Comparison of ENCODE assay signal across 10 cellular contexts in the genomic region with DNA sequence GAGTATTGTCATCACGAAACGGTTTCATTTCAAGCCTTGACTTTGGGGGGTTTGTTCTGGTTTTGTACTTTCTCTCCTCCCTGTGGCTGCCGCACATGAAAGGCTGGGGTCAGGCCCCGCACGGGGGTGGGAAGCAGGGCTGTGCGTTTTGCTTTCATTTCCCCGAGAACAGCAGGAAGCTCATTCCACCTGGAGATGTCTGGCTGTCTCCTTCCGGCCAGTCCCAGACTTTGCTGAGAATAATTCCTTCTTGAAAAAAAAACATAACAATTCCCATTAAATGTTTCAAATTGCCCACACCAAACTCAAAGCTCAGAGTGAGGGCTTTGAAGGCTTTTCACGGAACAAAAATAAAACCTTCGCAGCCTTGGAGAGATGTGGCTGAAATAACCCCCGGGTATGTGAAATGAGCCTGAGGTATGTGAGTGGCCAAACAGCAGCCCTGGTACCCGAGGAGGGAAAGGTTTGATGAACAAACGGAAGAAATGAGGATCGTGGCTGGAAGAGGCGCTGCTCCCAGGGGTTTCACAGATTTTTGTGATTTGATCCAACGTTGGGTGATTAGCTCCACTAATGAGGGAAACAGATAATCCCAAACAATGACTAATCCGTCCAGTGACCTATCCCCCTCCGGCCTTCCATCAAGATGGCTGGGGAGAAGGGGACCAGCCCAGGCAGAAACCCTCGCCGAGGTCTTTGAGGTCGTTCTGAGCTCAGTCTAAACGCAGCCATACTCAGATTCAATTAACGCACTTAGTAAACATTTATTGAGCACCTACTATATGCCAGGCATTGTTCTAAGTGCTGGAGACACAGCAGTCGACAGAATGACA.
DNase-seq lines count a peak whose midpoint lies in the region; ATAC-seq and TF ChIP-seq lines count a peak whose summit lies in the region.
"Had no signal": no experiment of that assay in that cellular context is flagged by ENCODE, and none has a peak within 500 bp of the region (broad histone marks: within the 10 kb centered on the region; RNA-seq: fewer than 3 reads in every experiment).

No MANE protein-coding gene starts in this region.

- DNase-seq in activated effector memory CD4-positive, alpha-beta T cell treated with anti-CD3 and anti-CD28 coated beads, Interleukin-2, amount 50 U/mL, for 16 hours: peak; percentile 58
- no peak for DNase-seq in activated effector memory CD4-positive, alpha-beta T cell treated with Interleukin-2 at 50 U/mL for 16 hours
- DNase-seq in astrocyte of the hippocampus (ENCODE audit: low read depth, low spot score) (peak; percentile 53), thoracic aorta (ENCODE audit: low spot score) (no peak), SJCRH30 (no peak), DMS114 treated with DMSO at 0.1 percent for 48 hours (lab: John Stamatoyannopoulos, UW; ENCODE audit: unreplicated experiment) (no peak), NCI-H128 (lab: John Stamatoyannopoulos, UW; ENCODE audit: unreplicated experiment) (no peak)

- peaks cover 13 to 26% of the 10 kb centered on the region in 2 donors for H3K4me1 ChIP-seq in muscle layer of duodenum (ENCODE audit: control insufficient read depth in 1 of 2, insufficient read depth in 2 of 2, low read length in 2 of 2)
- peaks cover 25 to 67% of the 10 kb centered on the region in 2 donors for H3K4me1 ChIP-seq in thoracic aorta (ENCODE audit: control insufficient read depth in 1 of 2, low read depth in 2 of 2)
- peaks cover 33% of the 10 kb centered on the region for H3K4me1 ChIP-seq in SJCRH30

- no peak for ATAC-seq in thoracic aorta (ENCODE audit: insufficient number of reproducible peaks, low FRiP score, low read depth)
- ATAC-seq: HCT116 had no signal

- peak overlapping the region; percentile 1 for H3K27ac ChIP-seq in muscle layer of duodenum (ENCODE audit: low read length)
- peak overlapping the region; percentile 82 to 94 for H3K27ac ChIP-seq in thoracic aorta
- no peak overlapping the region for H3K27ac ChIP-seq in SJCRH30

- H3K27me3 ChIP-seq in muscle layer of duodenum (ENCODE audit: low read depth, low read length) (no peaks in the 10 kb centered on the region), thoracic aorta (replicated peaks; ENCODE audit: insufficient read depth) (no peaks in the 10 kb centered on the region), SJCRH30 (peaks cover 6% of the 10 kb centered on the region; the same call in 1 of the 2 replicates)
- H3K27me3 ChIP-seq: Peyer's patch had no signal

- no peak for TF ChIP-seq CTCF in thoracic aorta (IDR thresholded peaks at IDR 0.05)

- H3K9me3 ChIP-seq in muscle layer of duodenum (ENCODE audit: control insufficient read depth in 1 of 2, low read length in 2 of 2) (no peaks in the 10 kb centered on the region), thoracic aorta (no peaks in the 10 kb centered on the region), SJCRH30 (replicated peaks) (no peaks in the 10 kb centered on the region)
- H3K9me3 ChIP-seq: Peyer's patch had no signal

- no peaks in the 10 kb centered on the region for H3K36me3 ChIP-seq in muscle layer of duodenum (ENCODE audit: control insufficient read depth in 1 of 2, insufficient read depth in 2 of 2, low read length in 2 of 2)
- no peaks in the 10 kb centered on the region for H3K36me3 ChIP-seq in thoracic aorta
- no peaks in the 10 kb centered on the region for H3K36me3 ChIP-seq in SJCRH30
- H3K36me3 ChIP-seq: Peyer's patch had no signal

- H3K4me3 ChIP-seq in muscle layer of duodenum (ENCODE audit: low read depth in 1 of 2, low read length in 2 of 2) (peak overlapping the region in 1 of 2 donors; percentile 7), thoracic aorta (no peak overlapping the region), SJCRH30 (no peak overlapping the region)
- H3K4me3 ChIP-seq: Peyer's patch had no signal

Comparison
In these comparisons a context has a peak if more than half of its experiments do, and no peak if none do; other contexts are left out.
1. DNase-seq: peak in activated effector memory CD4-positive, alpha-beta T cell treated with anti-CD3 and anti-CD28 coated beads, Interleukin-2, amount 50 U/mL, for 16 hours (single experiment) and astrocyte of the hippocampus (single experiment); none in activated effector memory CD4-positive, alpha-beta T cell treated with Interleukin-2 at 50 U/mL for 16 hours (single experiment), thoracic aorta (single experiment), SJCRH30 (0 of 2), DMS114 treated with DMSO at 0.1 percent for 48 hours (single experiment) and NCI-H128 (single experiment).